In genomic region chr2:95992520-95993272, GRCh38 we compare ENCODE assay signal across 1 cellular context.
TF ChIP-seq lines count a peak whose summit lies in the region.

No MANE protein-coding gene starts in this region.

TF ChIP-seq in GM12878, 131 proteins besides CTCF, POLR2A, EP300 and RAD21:
- peak; percentile 24; the same call in 1 of the 2 replicates for TF ChIP-seq ZNF592 (IDR thresholded peaks at IDR 0.05)
- TF ChIP-seq NKRF (conservative IDR thresholded peaks at IDR 0.05): peak; percentile 36; the same call in 1 of the 2 replicates
- TF ChIP-seq MLLT1 (IDR thresholded peaks at IDR 0.05): 0 out of 2 replicates have a peak, but pooled peaks have one; percentile 45
- TF ChIP-seq GATAD2B (conservative IDR thresholded peaks at IDR 0.05; ENCODE audit: low read depth): 0 out of 2 replicates have a peak, but pooled peaks have one; percentile 34
- TF ChIP-seq SKIL (IDR thresholded peaks at IDR 0.05; ENCODE audit: low read depth, poor library complexity, severe bottlenecking): peak; percentile 36
- TF ChIP-seq IKZF1 (conservative IDR thresholded peaks at IDR 0.05): 0 out of 2 replicates have a peak, but pooled peaks have one; percentile 43
- TF ChIP-seq SMARCA5 (IDR thresholded peaks at IDR 0.05): peak; percentile 70; the same call in 1 of the 2 replicates
- TF ChIP-seq SMC3 (IDR thresholded peaks at IDR 0.05; ENCODE audit: borderline replicate concordance, low read length): peak; percentile 56; the same call in 1 of the 2 replicates
- TF ChIP-seq IKZF2 (IDR thresholded peaks at IDR 0.05): peak; percentile 42 to 61; a peak in 2 of 4 replicates
- 0 out of 2 replicates have a peak, but pooled peaks have one; percentile 14 for TF ChIP-seq PKNOX1 (IDR thresholded peaks at IDR 0.05)
- TF ChIP-seq RELB (IDR thresholded peaks at IDR 0.05; ENCODE audit: low read depth): peak; percentile 44; the same call in 1 of the 2 replicates
TF ChIP-seq in GM12878: peak in this region for 11; not testable (repeated sequence) for 120.
